In the genomic region with DNA sequence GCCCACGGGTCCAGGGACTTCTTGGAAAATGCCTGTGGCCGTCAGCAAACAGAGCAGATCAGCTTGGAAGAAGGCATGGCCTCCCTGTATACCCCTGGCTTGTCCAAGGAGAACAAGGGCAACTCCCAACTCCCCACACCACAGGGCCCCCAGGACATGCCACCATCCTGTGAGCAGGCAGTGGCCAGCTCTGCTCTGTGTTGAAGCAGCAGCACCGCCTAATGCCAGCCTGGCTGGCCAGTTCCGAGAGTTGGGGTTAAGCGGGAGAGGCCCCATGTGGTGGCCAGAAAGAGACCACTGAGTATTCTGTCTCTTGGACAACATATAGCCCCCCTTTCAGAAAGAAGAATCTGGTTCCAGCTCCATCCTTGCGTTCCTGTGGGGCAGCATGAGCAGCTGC, we compare ENCODE assay signal across 23 cellular contexts.
DNase-seq lines count a peak whose midpoint lies in the region; ATAC-seq and TF ChIP-seq lines count a peak whose summit lies in the region.
"Had no signal": no experiment of that assay in that cellular context is flagged by ENCODE, and none has a peak within 500 bp of the region (broad histone marks: within the 10 kb centered on the region; RNA-seq: fewer than 3 reads in every experiment).

No MANE protein-coding gene starts in this region.

- H3K4me3 ChIP-seq in mucosa of descending colon = no peak overlapping the region
- H3K4me3 ChIP-seq in psoas muscle = no peak overlapping the region
- H3K4me3 ChIP-seq: BLaER1 had no signal

- peak overlapping the region; percentile 52 for H3K27ac Mint-ChIP-seq in glutamatergic neuron (ENCODE audit: unreplicated experiment)
- H3K27ac Mint-ChIP-seq: CD14-positive monocyte; CD4-positive, alpha-beta memory T cell; CD4-positive, CD25-positive, alpha-beta regulatory T cell; CD8-positive, alpha-beta memory T cell had no signal

- TF ChIP-seq CTCF in glutamatergic neuron (IDR thresholded peaks at IDR 0.05; ENCODE audit: partially characterized antibody, unreplicated experiment) (no peak), mucosa of descending colon (IDR thresholded peaks at IDR 0.05) (no peak), psoas muscle (IDR thresholded peaks at IDR 0.05) (no peak)

- WGBS in psoas muscle, 3 donors = 78 to 95% (median 80%) methylated on average over 6 of the region's 6 CpGs

- H3K9me3 Mint-ChIP-seq in glutamatergic neuron (ENCODE audit: unreplicated experiment) = no peaks in the 10 kb centered on the region
- H3K9me3 Mint-ChIP-seq: CD14-positive monocyte; CD4-positive, alpha-beta memory T cell; CD8-positive, alpha-beta memory T cell had no signal

- H3K27ac ChIP-seq in psoas muscle = no peak overlapping the region
- H3K27ac ChIP-seq: BLaER1 had no signal

- ATAC-seq in mucosa of descending colon (no peak), psoas muscle (no peak), GM21717 (IDR thresholded peaks at IDR 0.05; ENCODE audit: unreplicated experiment) (no peak)

- H3K4me1 ChIP-seq in mucosa of descending colon (ENCODE audit: low read depth) = no peaks in the 10 kb centered on the region
- peaks cover 13% of the 10 kb centered on the region for H3K4me1 ChIP-seq in psoas muscle

- no peaks in the 10 kb centered on the region for H3K36me3 Mint-ChIP-seq in glutamatergic neuron (ENCODE audit: unreplicated experiment)
- H3K36me3 Mint-ChIP-seq: CD14-positive monocyte; CD4-positive, alpha-beta memory T cell; CD4-positive, CD25-positive, alpha-beta regulatory T cell; CD8-positive, alpha-beta memory T cell had no signal

- H3K27me3 Mint-ChIP-seq in glutamatergic neuron (ENCODE audit: unreplicated experiment) = no peaks in the 10 kb centered on the region
- H3K27me3 Mint-ChIP-seq: CD4-positive, CD25-positive, alpha-beta regulatory T cell had no signal

- intact Hi-C loops in mucosa of descending colon (cut with DNase I, micrococcal nuclease) (no loop called here), psoas muscle (cut with DNase I) (loop anchor here in 1 of 2 donors (5.0 kb wide), 1 partner anchor 125 kb away; no protein-coding TSS in a partner anchor)

- DNase-seq in glutamatergic neuron = no peak
- peak in 2 of 3 donors; percentile 10 to 16 for DNase-seq in mucosa of descending colon
- DNase-seq in psoas muscle = peak; percentile 7 to 19
- DNase-seq in GM03348 (ENCODE audit: low spot score) = no peak
- no peak for DNase-seq in stimulated activated CD4-positive, alpha-beta T cell treated with anti-CD3 and anti-CD28 coated beads, Interleukin-4, amount 100 ng/mL, for 24 hours
- DNase-seq: 8988T; ACHN; BE2C; C1 segment of cervical spinal cord; CD4-positive, alpha-beta memory T cell; CD4-positive, CD25-positive, alpha-beta regulatory T cell; CD8-positive, alpha-beta memory T cell; COR-L47; DMS 273 treated with DMSO at 0.1 percent for 48 hours; DMS153; DMS53; DMS79; DND-41; EL; GDM1 had no signal

- H3K36me3 ChIP-seq in mucosa of descending colon (ENCODE audit: low read depth) (no peaks in the 10 kb centered on the region), psoas muscle (ENCODE audit: insufficient read depth in 1 of 2, low read depth in 1 of 2) (no peaks in the 10 kb centered on the region)
- H3K36me3 ChIP-seq: BE2C, BLaER1 had no signal

- H3K4me3 Mint-ChIP-seq in glutamatergic neuron (ENCODE audit: unreplicated experiment) = no peak overlapping the region
- H3K4me3 Mint-ChIP-seq: CD4-positive, alpha-beta memory T cell; CD4-positive, CD25-positive, alpha-beta regulatory T cell; CD8-positive, alpha-beta memory T cell had no signal

- H3K9me3 ChIP-seq in mucosa of descending colon = no peaks in the 10 kb centered on the region
- H3K9me3 ChIP-seq in psoas muscle = no peaks in the 10 kb centered on the region
- H3K9me3 ChIP-seq: BE2C, BLaER1 had no signal

- no peaks in the 10 kb centered on the region for H3K27me3 ChIP-seq in psoas muscle (ENCODE audit: insufficient read depth in 3 of 3, low read length in 2 of 3)
- H3K27me3 ChIP-seq: BE2C had no signal

- peaks cover 28% of the 10 kb centered on the region for H3K4me1 Mint-ChIP-seq in glutamatergic neuron (ENCODE audit: low read depth, unreplicated experiment)
- H3K4me1 Mint-ChIP-seq: CD4-positive, alpha-beta memory T cell; CD4-positive, CD25-positive, alpha-beta regulatory T cell; CD8-positive, alpha-beta memory T cell had no signal

Comparison
In these comparisons a context has a peak if more than half of its experiments do, and no peak if none do; other contexts are left out.
1. DNase-seq: peak in mucosa of descending colon (2 of 3) and psoas muscle (2 of 2); none in glutamatergic neuron (single experiment), GM03348 (single experiment) and stimulated activated CD4-positive, alpha-beta T cell treated with anti-CD3 and anti-CD28 coated beads, Interleukin-4, amount 100 ng/mL, for 24 hours (single experiment).